In genomic region chr1:38860464-38860816, GRCh38 we compare ENCODE assay signal across 8 cellular contexts. TPM values are rescaled to one million over a fixed set of nuclear protein-coding genes. Genes with fewer than 3 reads are reported as not detected.
DNase-seq lines count a peak whose midpoint lies in the region; ATAC-seq and TF ChIP-seq lines count a peak whose summit lies in the region.

No MANE protein-coding gene starts in this region.

- H3K27me3 ChIP-seq in HUES6 (ENCODE audit: control insufficient read depth, insufficient read depth, low read length) = no peaks in the 10 kb centered on the region
- H3K27me3 ChIP-seq in breast epithelium = no peaks in the 10 kb centered on the region

- H3K4me1 ChIP-seq in HUES6 (ENCODE audit: control insufficient read depth, insufficient read depth, low read length) (no peaks in the 10 kb centered on the region), breast epithelium (peaks cover 0 to 6% of the 10 kb centered on the region in 2 donors)

- no peak overlapping the region for H3K27ac ChIP-seq in HUES6 (ENCODE audit: low read depth, low read length)
- peak overlapping the region; percentile 86 to 96 for H3K27ac ChIP-seq in breast epithelium

- intact Hi-C loops in breast epithelium (cut with DNase I; ENCODE audit: low total_unique reads) = no loop called here

- POLR2A ChIA-PET in AG04449 (lab: Yijun Ruan, JAX) = no interaction called here

- no peak for TF ChIP-seq POLR2A in breast epithelium (IDR thresholded peaks at IDR 0.05)

- ATAC-seq in HG03039 (IDR thresholded peaks at IDR 0.05; ENCODE audit: unreplicated experiment) = no peak
- no peak for ATAC-seq in HG02852 (IDR thresholded peaks at IDR 0.05; ENCODE audit: unreplicated experiment)

- peak overlapping the region; percentile 87 for H3K9ac ChIP-seq in HUES6 (ENCODE audit: low read length)

- H3K4me3 ChIP-seq in AG04449 (ENCODE audit: low read depth, low read length) = peak overlapping the region; percentile 92
- peak overlapping the region; percentile 93 for H3K4me3 ChIP-seq in HUES6 (ENCODE audit: low read depth, low read length)
- peak overlapping the region; percentile 80 to 93 (median 92) for H3K4me3 ChIP-seq in breast epithelium

- CTCF ChIA-PET in AG04449 (lab: Yijun Ruan, JAX) = interaction anchor here (1.5 to 3.1 kb wide), 3 partner anchors 9 to 238 kb away, joined by 4 to 19 read pairs (median 5); no protein-coding TSS in a partner anchor

- H3K9me3 ChIP-seq in HUES6 (ENCODE audit: control insufficient read depth, insufficient read depth, low read depth, low read length) = no peaks in the 10 kb centered on the region
- H3K9me3 ChIP-seq in breast epithelium = no peaks in the 10 kb centered on the region

- no peak for DNase-seq in AG04449 (ENCODE audit: low read depth, low spot score)
- DNase-seq in breast epithelium (ENCODE audit: low spot score in 2 of 2) = no peak
- peak; percentile 50 for DNase-seq in midbrain (lab: John Stamatoyannopoulos, UW)
- no peak for DNase-seq in DMS53 treated with DMSO at 0.1 percent for 48 hours (lab: John Stamatoyannopoulos, UW; ENCODE audit: unreplicated experiment)
- no peak for DNase-seq in activated CD4-positive, alpha-beta T cell treated with anti-CD3 and anti-CD28 coated beads for 4 hours

- no peak for TF ChIP-seq CTCF in AG04449 (IDR thresholded peaks at IDR 0.05; ENCODE audit: insufficient read depth, low read length, missing control alignments)
- no peak for TF ChIP-seq CTCF in breast epithelium (IDR thresholded peaks at IDR 0.05)

- H3K36me3 ChIP-seq in HUES6 (ENCODE audit: control insufficient read depth, insufficient read depth, low read length) (peaks cover 42% of the 10 kb centered on the region), breast epithelium (no peaks in the 10 kb centered on the region)

RNA-seq across cellular contexts. Expression of gene RRAGC, which starts 0.9 kb away (rescaled TPM):
- total RNA-seq in breast epithelium = 10 to 100 TPM; 19.2 to 34.9 (median 19.7) TPM

RNA-seq across cellular contexts. Expression of gene MYCBP, which starts 12.7 kb away (rescaled TPM):
- total RNA-seq in breast epithelium = 10 to 100 TPM in 2 of 3 donors, 1 to 10 TPM in 1; 9.1 to 36.1 (median 15.1) TPM

RNA-seq across cellular contexts. Expression of gene GJA9, which starts 20.9 kb away (rescaled TPM):
- total RNA-seq in breast epithelium = not detected
